1 cellular context compared by ENCODE assay signal in the genomic region with DNA sequence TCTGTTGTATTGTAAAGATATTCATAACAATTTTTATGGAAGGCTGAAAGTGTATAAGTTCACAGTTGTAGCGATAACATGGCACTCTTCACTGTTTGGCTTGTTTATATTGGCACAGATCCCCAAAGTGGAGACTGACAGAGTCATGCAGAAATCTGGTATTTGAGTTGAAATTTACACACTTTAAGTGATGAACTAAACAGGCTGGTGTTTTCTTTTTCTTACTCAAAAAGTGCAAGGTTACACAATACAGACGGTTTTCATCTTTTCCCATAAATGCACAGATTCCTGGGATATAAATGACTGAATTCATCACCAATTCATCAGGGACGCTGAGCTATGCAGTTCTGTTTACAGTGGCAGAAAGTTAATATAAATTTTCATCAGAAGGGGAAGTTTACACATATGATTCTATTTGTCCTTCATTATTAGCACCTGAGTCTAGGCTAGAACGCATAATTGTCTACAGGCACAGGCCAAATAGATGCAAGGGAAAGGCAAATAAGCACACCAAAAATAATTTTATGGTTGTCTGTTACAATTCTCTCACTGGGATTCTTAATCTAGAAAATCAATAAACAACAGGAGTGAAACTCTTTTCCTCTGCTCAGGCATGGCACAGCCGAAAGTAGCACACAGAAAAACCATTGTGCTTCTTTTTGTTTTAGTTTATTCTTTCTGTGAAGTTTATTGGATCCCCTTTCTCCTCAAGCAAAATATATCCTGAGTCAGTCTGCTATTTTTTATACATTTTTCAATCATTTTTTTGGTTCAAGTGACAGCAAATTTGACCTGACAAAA.
TF ChIP-seq lines count a peak whose summit lies in the region.

No MANE protein-coding gene starts in this region.

TF ChIP-seq in HEK293, 187 proteins besides CTCF, POLR2A, EP300 and RAD21 (continued from another document and continues in another):
- TF ChIP-seq, protein P1, sequence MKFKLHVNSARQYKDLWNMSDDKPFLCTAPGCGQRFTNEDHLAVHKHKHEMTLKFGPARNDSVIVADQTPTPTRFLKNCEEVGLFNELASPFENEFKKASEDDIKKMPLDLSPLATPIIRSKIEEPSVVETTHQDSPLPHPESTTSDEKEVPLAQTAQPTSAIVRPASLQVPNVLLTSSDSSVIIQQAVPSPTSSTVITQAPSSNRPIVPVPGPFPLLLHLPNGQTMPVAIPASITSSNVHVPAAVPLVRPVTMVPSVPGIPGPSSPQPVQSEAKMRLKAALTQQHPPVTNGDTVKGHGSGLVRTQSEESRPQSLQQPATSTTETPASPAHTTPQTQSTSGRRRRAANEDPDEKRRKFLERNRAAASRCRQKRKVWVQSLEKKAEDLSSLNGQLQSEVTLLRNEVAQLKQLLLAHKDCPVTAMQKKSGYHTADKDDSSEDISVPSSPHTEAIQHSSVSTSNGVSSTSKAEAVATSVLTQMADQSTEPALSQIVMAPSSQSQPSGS (tag by site-specific recombination; IDR thresholded peaks at IDR 0.05; ENCODE audit: low read depth) = peak; percentile 5; the same call in 1 of the 2 replicates
- TF ChIP-seq HOXD13 (CRISPR knock-in tag; IDR thresholded peaks at IDR 0.05; ENCODE audit: borderline replicate concordance) (peak; percentile 64; the same call in 1 of the 2 replicates), ZNF610 (tag by site-specific recombination; IDR thresholded peaks at IDR 0.05; ENCODE audit: borderline replicate concordance) (0 out of 2 replicates have a peak, but pooled peaks have one; percentile 42), ZNF548 (tag by site-specific recombination; IDR thresholded peaks at IDR 0.05) (no peak), ZNF561 (tag by site-specific recombination; IDR thresholded peaks at IDR 0.05; ENCODE audit: borderline replicate concordance) (peak; percentile 84; the same call in 1 of the 2 replicates), ZNF664 (tag by site-specific recombination; IDR thresholded peaks at IDR 0.05) (peak; percentile 53; the same call in 1 of the 2 replicates), YY1 (tag by site-specific recombination; IDR thresholded peaks at IDR 0.05) (peak; percentile 19; the same call in 1 of the 2 replicates), ZNF501 (tag by site-specific recombination; IDR thresholded peaks at IDR 0.05) (peak; percentile 37; the same call in 1 of the 2 replicates), ZNF366 (tag by site-specific recombination; conservative IDR thresholded peaks at IDR 0.05) (0 out of 2 replicates have a peak, but pooled peaks have one; percentile 16), BCL11B (tag by site-specific recombination; IDR thresholded peaks at IDR 0.05; ENCODE audit: low read depth) (0 out of 2 replicates have a peak, but pooled peaks have one; percentile 39), ZSCAN23 (tag by site-specific recombination; IDR thresholded peaks at IDR 0.05) (no peak), ZNF843 (tag by site-specific recombination; IDR thresholded peaks at IDR 0.05) (peak; percentile 93), KLF9 (tag by site-specific recombination; IDR thresholded peaks at IDR 0.05; ENCODE audit: low read depth) (no peak), TRIM28 (IDR thresholded peaks at IDR 0.05; ENCODE audit: borderline replicate concordance, low read length) (peak; percentile 72; the same call in 1 of the 2 replicates), IKZF3 (tag by site-specific recombination; IDR thresholded peaks at IDR 0.05) (peak; percentile 48), ZNF560 (tag by site-specific recombination; IDR thresholded peaks at IDR 0.05; ENCODE audit: borderline replicate concordance) (no peak), ZNF549 (tag by site-specific recombination; IDR thresholded peaks at IDR 0.05) (no peak), ZNF133 (tag by site-specific recombination; IDR thresholded peaks at IDR 0.05) (peak; percentile 22; the same call in 1 of the 2 replicates), OSR2 (tag by site-specific recombination; IDR thresholded peaks at IDR 0.05) (peak; percentile 66; the same call in 1 of the 2 replicates), ZNF394 (tag by site-specific recombination; IDR thresholded peaks at IDR 0.05; ENCODE audit: borderline replicate concordance) (no peak), ZNF2 (tag by site-specific recombination; IDR thresholded peaks at IDR 0.05) (0 out of 2 replicates have a peak, but pooled peaks have one; percentile 49), ZBTB17 (tag by site-specific recombination; IDR thresholded peaks at IDR 0.05) (peak; percentile 70), ZNF174 (tag by site-specific recombination; IDR thresholded peaks at IDR 0.05) (no peak), ZNF335 (tag by site-specific recombination; conservative IDR thresholded peaks at IDR 0.05) (peak; percentile 25; the same call in 1 of the 2 replicates), ZIC2 (tag by site-specific recombination; IDR thresholded peaks at IDR 0.05) (0 out of 2 replicates have a peak, but pooled peaks have one; percentile 34), WT1 (tag by site-specific recombination; IDR thresholded peaks at IDR 0.05) (no peak)
- TF ChIP-seq, protein P2, sequence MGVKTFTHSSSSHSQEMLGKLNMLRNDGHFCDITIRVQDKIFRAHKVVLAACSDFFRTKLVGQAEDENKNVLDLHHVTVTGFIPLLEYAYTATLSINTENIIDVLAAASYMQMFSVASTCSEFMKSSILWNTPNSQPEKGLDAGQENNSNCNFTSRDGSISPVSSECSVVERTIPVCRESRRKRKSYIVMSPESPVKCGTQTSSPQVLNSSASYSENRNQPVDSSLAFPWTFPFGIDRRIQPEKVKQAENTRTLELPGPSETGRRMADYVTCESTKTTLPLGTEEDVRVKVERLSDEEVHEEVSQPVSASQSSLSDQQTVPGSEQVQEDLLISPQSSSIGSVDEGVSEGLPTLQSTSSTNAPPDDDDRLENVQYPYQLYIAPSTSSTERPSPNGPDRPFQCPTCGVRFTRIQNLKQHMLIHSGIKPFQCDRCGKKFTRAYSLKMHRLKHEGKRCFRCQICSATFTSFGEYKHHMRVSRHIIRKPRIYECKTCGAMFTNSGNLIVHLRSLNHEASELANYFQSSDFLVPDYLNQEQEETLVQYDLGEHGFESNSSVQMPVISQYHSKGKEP (tag by site-specific recombination; IDR thresholded peaks at IDR 0.05) = peak; percentile 69; the same call in 1 of the 2 replicates
- TF ChIP-seq, protein P3, sequence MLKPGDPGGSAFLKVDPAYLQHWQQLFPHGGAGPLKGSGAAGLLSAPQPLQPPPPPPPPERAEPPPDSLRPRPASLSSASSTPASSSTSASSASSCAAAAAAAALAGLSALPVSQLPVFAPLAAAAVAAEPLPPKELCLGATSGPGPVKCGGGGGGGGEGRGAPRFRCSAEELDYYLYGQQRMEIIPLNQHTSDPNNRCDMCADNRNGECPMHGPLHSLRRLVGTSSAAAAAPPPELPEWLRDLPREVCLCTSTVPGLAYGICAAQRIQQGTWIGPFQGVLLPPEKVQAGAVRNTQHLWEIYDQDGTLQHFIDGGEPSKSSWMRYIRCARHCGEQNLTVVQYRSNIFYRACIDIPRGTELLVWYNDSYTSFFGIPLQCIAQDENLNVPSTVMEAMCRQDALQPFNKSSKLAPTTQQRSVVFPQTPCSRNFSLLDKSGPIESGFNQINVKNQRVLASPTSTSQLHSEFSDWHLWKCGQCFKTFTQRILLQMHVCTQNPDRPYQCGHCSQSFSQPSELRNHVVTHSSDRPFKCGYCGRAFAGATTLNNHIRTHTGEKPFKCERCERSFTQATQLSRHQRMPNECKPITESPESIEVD (tag by site-specific recombination; IDR thresholded peaks at IDR 0.05) = peak; percentile 99
- TF ChIP-seq, protein P4, sequence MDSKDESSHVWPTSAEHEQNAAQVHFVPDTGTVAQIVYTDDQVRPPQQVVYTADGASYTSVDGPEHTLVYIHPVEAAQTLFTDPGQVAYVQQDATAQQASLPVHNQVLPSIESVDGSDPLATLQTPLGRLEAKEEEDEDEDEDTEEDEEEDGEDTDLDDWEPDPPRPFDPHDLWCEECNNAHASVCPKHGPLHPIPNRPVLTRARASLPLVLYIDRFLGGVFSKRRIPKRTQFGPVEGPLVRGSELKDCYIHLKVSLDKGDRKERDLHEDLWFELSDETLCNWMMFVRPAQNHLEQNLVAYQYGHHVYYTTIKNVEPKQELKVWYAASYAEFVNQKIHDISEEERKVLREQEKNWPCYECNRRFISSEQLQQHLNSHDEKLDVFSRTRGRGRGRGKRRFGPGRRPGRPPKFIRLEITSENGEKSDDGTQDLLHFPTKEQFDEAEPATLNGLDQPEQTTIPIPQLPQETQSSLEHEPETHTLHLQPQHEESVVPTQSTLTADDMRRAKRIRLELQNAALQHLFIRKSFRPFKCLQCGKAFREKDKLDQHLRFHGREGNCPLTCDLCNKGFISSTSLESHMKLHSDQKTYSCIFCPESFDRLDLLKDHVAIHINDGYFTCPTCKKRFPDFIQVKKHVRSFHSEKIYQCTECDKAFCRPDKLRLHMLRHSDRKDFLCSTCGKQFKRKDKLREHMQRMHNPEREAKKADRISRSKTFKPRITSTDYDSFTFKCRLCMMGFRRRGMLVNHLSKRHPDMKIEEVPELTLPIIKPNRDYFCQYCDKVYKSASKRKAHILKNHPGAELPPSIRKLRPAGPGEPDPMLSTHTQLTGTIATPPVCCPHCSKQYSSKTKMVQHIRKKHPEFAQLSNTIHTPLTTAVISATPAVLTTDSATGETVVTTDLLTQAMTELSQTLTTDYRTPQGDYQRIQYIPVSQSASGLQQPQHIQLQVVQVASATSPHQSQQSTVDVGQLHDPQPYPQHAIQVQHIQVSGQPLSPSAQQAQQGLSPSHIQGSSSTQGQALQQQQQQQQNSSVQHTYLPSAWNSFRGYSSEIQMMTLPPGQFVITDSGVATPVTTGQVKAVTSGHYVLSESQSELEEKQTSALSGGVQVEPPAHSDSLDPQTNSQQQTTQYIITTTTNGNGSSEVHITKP (tag by site-specific recombination; IDR thresholded peaks at IDR 0.05) = 0 out of 2 replicates have a peak, but pooled peaks have one; percentile 8
- TF ChIP-seq, protein P5, sequence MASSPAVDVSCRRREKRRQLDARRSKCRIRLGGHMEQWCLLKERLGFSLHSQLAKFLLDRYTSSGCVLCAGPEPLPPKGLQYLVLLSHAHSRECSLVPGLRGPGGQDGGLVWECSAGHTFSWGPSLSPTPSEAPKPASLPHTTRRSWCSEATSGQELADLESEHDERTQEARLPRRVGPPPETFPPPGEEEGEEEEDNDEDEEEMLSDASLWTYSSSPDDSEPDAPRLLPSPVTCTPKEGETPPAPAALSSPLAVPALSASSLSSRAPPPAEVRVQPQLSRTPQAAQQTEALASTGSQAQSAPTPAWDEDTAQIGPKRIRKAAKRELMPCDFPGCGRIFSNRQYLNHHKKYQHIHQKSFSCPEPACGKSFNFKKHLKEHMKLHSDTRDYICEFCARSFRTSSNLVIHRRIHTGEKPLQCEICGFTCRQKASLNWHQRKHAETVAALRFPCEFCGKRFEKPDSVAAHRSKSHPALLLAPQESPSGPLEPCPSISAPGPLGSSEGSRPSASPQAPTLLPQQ (tag by site-specific recombination; IDR thresholded peaks at IDR 0.05) = 0 out of 2 replicates have a peak, but pooled peaks have one; percentile 30
- TF ChIP-seq, protein P6, sequence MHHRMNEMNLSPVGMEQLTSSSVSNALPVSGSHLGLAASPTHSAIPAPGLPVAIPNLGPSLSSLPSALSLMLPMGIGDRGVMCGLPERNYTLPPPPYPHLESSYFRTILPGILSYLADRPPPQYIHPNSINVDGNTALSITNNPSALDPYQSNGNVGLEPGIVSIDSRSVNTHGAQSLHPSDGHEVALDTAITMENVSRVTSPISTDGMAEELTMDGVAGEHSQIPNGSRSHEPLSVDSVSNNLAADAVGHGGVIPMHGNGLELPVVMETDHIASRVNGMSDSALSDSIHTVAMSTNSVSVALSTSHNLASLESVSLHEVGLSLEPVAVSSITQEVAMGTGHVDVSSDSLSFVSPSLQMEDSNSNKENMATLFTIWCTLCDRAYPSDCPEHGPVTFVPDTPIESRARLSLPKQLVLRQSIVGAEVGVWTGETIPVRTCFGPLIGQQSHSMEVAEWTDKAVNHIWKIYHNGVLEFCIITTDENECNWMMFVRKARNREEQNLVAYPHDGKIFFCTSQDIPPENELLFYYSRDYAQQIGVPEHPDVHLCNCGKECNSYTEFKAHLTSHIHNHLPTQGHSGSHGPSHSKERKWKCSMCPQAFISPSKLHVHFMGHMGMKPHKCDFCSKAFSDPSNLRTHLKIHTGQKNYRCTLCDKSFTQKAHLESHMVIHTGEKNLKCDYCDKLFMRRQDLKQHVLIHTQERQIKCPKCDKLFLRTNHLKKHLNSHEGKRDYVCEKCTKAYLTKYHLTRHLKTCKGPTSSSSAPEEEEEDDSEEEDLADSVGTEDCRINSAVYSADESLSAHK (tag by site-specific recombination; IDR thresholded peaks at IDR 0.05) = peak; percentile 1; the same call in 1 of the 2 replicates
- TF ChIP-seq, protein P7, sequence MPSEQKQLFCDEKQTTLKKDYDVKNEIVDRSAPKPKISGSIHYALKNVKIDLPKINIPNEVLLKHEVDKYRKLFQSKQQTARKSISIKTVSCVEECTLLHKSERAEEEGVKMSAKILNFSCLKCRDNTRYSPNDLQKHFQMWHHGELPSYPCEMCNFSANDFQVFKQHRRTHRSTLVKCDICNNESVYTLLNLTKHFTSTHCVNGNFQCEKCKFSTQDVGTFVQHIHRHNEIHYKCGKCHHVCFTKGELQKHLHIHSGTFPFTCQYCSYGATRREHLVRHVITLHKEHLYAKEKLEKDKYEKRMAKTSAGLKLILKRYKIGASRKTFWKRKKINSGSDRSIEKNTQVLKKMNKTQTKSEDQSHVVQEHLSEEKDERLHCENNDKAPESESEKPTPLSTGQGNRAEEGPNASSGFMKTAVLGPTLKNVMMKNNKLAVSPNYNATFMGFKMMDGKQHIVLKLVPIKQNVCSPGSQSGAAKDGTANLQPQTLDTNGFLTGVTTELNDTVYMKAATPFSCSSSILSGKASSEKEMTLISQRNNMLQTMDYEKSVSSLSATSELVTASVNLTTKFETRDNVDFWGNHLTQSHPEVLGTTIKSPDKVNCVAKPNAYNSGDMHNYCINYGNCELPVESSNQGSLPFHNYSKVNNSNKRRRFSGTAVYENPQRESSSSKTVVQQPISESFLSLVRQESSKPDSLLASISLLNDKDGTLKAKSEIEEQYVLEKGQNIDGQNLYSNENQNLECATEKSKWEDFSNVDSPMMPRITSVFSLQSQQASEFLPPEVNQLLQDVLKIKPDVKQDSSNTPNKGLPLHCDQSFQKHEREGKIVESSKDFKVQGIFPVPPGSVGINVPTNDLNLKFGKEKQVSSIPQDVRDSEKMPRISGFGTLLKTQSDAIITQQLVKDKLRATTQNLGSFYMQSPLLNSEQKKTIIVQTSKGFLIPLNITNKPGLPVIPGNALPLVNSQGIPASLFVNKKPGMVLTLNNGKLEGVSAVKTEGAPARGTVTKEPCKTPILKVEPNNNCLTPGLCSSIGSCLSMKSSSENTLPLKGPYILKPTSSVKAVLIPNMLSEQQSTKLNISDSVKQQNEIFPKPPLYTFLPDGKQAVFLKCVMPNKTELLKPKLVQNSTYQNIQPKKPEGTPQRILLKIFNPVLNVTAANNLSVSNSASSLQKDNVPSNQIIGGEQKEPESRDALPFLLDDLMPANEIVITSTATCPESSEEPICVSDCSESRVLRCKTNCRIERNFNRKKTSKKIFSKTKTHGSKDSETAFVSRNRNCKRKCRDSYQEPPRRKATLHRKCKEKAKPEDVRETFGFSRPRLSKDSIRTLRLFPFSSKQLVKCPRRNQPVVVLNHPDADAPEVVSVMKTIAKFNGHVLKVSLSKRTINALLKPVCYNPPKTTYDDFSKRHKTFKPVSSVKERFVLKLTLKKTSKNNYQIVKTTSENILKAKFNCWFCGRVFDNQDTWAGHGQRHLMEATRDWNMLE (tag by site-specific recombination; conservative IDR thresholded peaks at IDR 0.05; ENCODE audit: low read depth) = 0 out of 2 replicates have a peak, but pooled peaks have one; percentile 14
